In the genomic region with DNA sequence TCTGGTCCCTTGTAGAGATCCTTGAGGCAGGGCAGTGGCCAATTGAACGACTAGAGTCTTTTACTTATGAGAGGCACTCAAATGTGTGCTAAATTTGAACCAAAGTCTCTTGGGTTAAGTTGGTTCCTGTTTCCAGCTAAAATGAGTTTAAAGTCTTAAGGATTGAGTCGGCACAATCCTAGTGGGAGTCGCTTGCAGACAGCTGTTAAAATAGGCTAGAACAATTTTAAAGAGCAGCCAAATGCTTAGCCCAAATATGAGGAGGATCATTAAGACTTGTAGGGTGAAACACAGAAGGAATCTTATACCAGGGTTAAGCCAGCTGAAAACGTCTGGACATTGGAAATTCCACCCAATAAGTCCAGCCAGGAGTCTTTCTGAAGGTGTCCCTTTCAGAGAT, we compare ENCODE assay signal across 36 cellular contexts.
"Had no signal": no experiment of that assay in that cellular context is flagged by ENCODE, and none has a peak within 500 bp of the region (broad histone marks: within the 10 kb centered on the region; RNA-seq: fewer than 3 reads in every experiment).

No MANE protein-coding gene starts in this region.

- H3K9me3 ChIP-seq: ascending aorta, body of pancreas had no signal

- H3K27me3 Mint-ChIP-seq: activated naive CD4-positive, alpha-beta T cell treated with anti-CD3 and anti-CD28 coated beads, Interleukin-2, amount 10 ng/mL, durations not matched to agents 7 days and 5 days; activated naive CD4-positive, alpha-beta T cell treated with anti-CD3 and anti-CD28 coated beads, Interleukin-2, amount 50 U/mL, for 24 hours; activated naive CD8-positive, alpha-beta T cell; activated naive CD8-positive, alpha-beta T cell treated with anti-CD3 and anti-CD28 coated beads for 36 hours; activated naive CD8-positive, alpha-beta T cell treated with anti-CD3 and anti-CD28 coated beads, Interleukin-2, amount 10 ng/mL, durations not matched to agents 7 days and 5 days; activated naive CD8-positive, alpha-beta T cell treated with anti-CD3 and anti-CD28 coated beads, Interleukin-2, amount 50 U/mL, for 24 hours; activated T-cell treated with anti-CD3 and anti-CD28 coated beads, Interleukin-2, amount 50 U/mL, for 24 hours; activated T-helper 17 cell treated with anti-CD3 and anti-CD28 coated beads, Interleukin-2, amount 50 U/mL, for 72 hours; brain; central memory CD8-positive, alpha-beta T cell had no signal

- H3K36me3 ChIP-seq: adrenal gland, ascending aorta, brain microvascular endothelial cell, breast epithelium, cardiac muscle cell had no signal

- ATAC-seq: activated naive CD4-positive, alpha-beta T cell treated with anti-CD3 and anti-CD28 coated beads, Interleukin-2, amount 50 U/mL, for 72 hours; activated naive CD8-positive, alpha-beta T cell treated with anti-CD3 and anti-CD28 coated beads, Interleukin-2, amount 50 U/mL, for 24 hours; activated T-cell treated with anti-CD3 and anti-CD28 coated beads, Interleukin-2, amount 50 U/mL, for 4 hours; activated T-helper 17 cell treated with anti-CD3 and anti-CD28 coated beads, Interleukin-2, amount 50 U/mL, for 72 hours; body of pancreas had no signal

- DNase-seq: activated effector memory CD4-positive, alpha-beta T cell treated with anti-CD3 and anti-CD28 coated beads, Interleukin-2, amount 50 U/mL, for 16 hours; activated effector memory CD4-positive, alpha-beta T cell treated with Interleukin-2 at 50 U/mL for 16 hours; activated gamma-delta T cell; activated gamma-delta T cell treated with Interleukin-2 at 50 U/mL for 16 hours; activated naive CD4-positive, alpha-beta T cell; activated naive CD4-positive, alpha-beta T cell treated with anti-CD3 and anti-CD28 coated beads, Interleukin-2, amount 10 ng/mL, durations not matched to agents 7 days and 5 days; activated naive CD4-positive, alpha-beta T cell treated with anti-CD3 and anti-CD28 coated beads, Interleukin-2, amount 50 U/mL, for 16 hours; activated naive CD4-positive, alpha-beta T cell treated with Interleukin-2 at 50 U/mL for 16 hours; activated naive CD8-positive, alpha-beta T cell treated with anti-CD3 and anti-CD28 coated beads for 36 hours; activated naive CD8-positive, alpha-beta T cell treated with anti-CD3 and anti-CD28 coated beads, Interleukin-2, amount 10 ng/mL, durations not matched to agents 7 days and 5 days; activated naive CD8-positive, alpha-beta T cell treated with anti-CD3 and anti-CD28 coated beads, Interleukin-2, amount 50 U/mL, for 24 hours; activated T-cell treated with anti-CD3 and anti-CD28 coated beads, Interleukin-2, amount 50 U/mL, for 1 hour; activated T-cell treated with anti-CD3 and anti-CD28 coated beads, Interleukin-2, amount 50 U/mL, for 24 hours; activated T-cell treated with anti-CD3 and anti-CD28 coated beads, Interleukin-2, amount 50 U/mL, for 4 hours; activated T-cell treated with anti-CD3 and anti-CD28 coated beads, Interleukin-2, amount 50 U/mL, for 48 hours; adrenal gland; amniotic stem cell; amygdala; anterior cingulate cortex; aorta; body of pancreas; brain microvascular endothelial cell; caudate nucleus; central memory CD4-positive, alpha-beta T cell; cerebellar nuclear complex had no signal

- H3K4me1 Mint-ChIP-seq: activated naive CD4-positive, alpha-beta T cell treated with anti-CD3 and anti-CD28 coated beads, Interleukin-2, amount 10 ng/mL, durations not matched to agents 7 days and 5 days; activated naive CD4-positive, alpha-beta T cell treated with anti-CD3 and anti-CD28 coated beads, Interleukin-2, amount 50 U/mL, for 24 hours; activated naive CD8-positive, alpha-beta T cell treated with anti-CD3 and anti-CD28 coated beads for 36 hours; activated naive CD8-positive, alpha-beta T cell treated with anti-CD3 and anti-CD28 coated beads, Interleukin-2, amount 10 ng/mL, durations not matched to agents 7 days and 5 days; activated naive CD8-positive, alpha-beta T cell treated with anti-CD3 and anti-CD28 coated beads, Interleukin-2, amount 50 U/mL, for 24 hours; activated T-helper 17 cell treated with anti-CD3 and anti-CD28 coated beads, Interleukin-2, amount 50 U/mL, for 72 hours; brain; central memory CD8-positive, alpha-beta T cell had no signal

- H3K27me3 ChIP-seq: adrenal gland, ascending aorta, body of pancreas, brain microvascular endothelial cell, breast epithelium, cardiac muscle cell had no signal

- H3K27ac Mint-ChIP-seq: activated naive CD4-positive, alpha-beta T cell treated with anti-CD3 and anti-CD28 coated beads, Interleukin-2, amount 10 ng/mL, durations not matched to agents 7 days and 5 days; activated naive CD4-positive, alpha-beta T cell treated with anti-CD3 and anti-CD28 coated beads, Interleukin-2, amount 50 U/mL, for 24 hours; activated naive CD4-positive, alpha-beta T cell treated with anti-CD3 and anti-CD28 coated beads, Interleukin-2, amount 50 U/mL, for 72 hours; activated naive CD8-positive, alpha-beta T cell; activated naive CD8-positive, alpha-beta T cell treated with anti-CD3 and anti-CD28 coated beads for 36 hours; activated naive CD8-positive, alpha-beta T cell treated with anti-CD3 and anti-CD28 coated beads, Interleukin-2, amount 10 ng/mL, durations not matched to agents 7 days and 5 days; activated naive CD8-positive, alpha-beta T cell treated with anti-CD3 and anti-CD28 coated beads, Interleukin-2, amount 50 U/mL, for 24 hours; activated T-cell treated with anti-CD3 and anti-CD28 coated beads, Interleukin-2, amount 50 U/mL, for 24 hours; activated T-helper 1 cell treated with anti-CD3 and anti-CD28 coated beads, Interleukin-12 subunit alpha, Interleukin-12 subunit beta, Interleukin-2, Interleukin-4 antibody, amounts not matched to agents 30 ng/mL and 10 ng/mL and 1 ng/mL, durations not matched to agents 14 hours and 24 hours and 36 hours; activated T-helper 17 cell treated with anti-CD3 and anti-CD28 coated beads, Interleukin-2, amount 50 U/mL, for 72 hours; activated T-helper 2 cell treated with anti-CD3 and anti-CD28 coated beads, Interferon-gamma antibody, Interleukin-2, Interleukin-4, amounts not matched to agents 10 μg/mL and 5 μg/mL and 100 μg/mL, durations not matched to agents 14 hours and 24 hours and 36 hours; brain had no signal

- H3K27ac ChIP-seq: adrenal gland, ascending aorta, body of pancreas, brain microvascular endothelial cell, breast epithelium, cardiac muscle cell had no signal

- H3K4me1 ChIP-seq: adrenal gland, ascending aorta, body of pancreas, breast epithelium had no signal

- H3K4me3 Mint-ChIP-seq: activated naive CD4-positive, alpha-beta T cell treated with anti-CD3 and anti-CD28 coated beads, Interleukin-2, amount 10 ng/mL, durations not matched to agents 7 days and 5 days; activated naive CD4-positive, alpha-beta T cell treated with anti-CD3 and anti-CD28 coated beads, Interleukin-2, amount 50 U/mL, for 24 hours; activated naive CD8-positive, alpha-beta T cell; activated naive CD8-positive, alpha-beta T cell treated with anti-CD3 and anti-CD28 coated beads for 36 hours; activated naive CD8-positive, alpha-beta T cell treated with anti-CD3 and anti-CD28 coated beads, Interleukin-2, amount 10 ng/mL, durations not matched to agents 7 days and 5 days; activated naive CD8-positive, alpha-beta T cell treated with anti-CD3 and anti-CD28 coated beads, Interleukin-2, amount 50 U/mL, for 24 hours; activated T-cell treated with anti-CD3 and anti-CD28 coated beads, Interleukin-2, amount 50 U/mL, for 24 hours; activated T-cell treated with anti-CD3 and anti-CD28 coated beads, Interleukin-2, amount 50 U/mL, for 4 hours; activated T-helper 1 cell treated with anti-CD3 and anti-CD28 coated beads, Interleukin-12 subunit alpha, Interleukin-12 subunit beta, Interleukin-2, Interleukin-4 antibody, amounts not matched to agents 30 ng/mL and 10 ng/mL and 1 ng/mL, durations not matched to agents 14 hours and 24 hours and 36 hours; activated T-helper 17 cell treated with anti-CD3 and anti-CD28 coated beads, Interleukin-2, amount 50 U/mL, for 72 hours; brain; central memory CD8-positive, alpha-beta T cell had no signal

- H3K36me3 Mint-ChIP-seq: activated naive CD8-positive, alpha-beta T cell treated with anti-CD3 and anti-CD28 coated beads, Interleukin-2, amount 10 ng/mL, durations not matched to agents 7 days and 5 days had no signal

- H3K4me3 ChIP-seq: adrenal gland, ascending aorta, body of pancreas, breast epithelium, cardiac muscle cell had no signal
